In genomic region chr15:88802250-88802990, GRCh38 we compare ENCODE assay signal across 16 cellular contexts. TPM values are rescaled to one million over a fixed set of nuclear protein-coding genes. Genes with fewer than 3 reads are reported as not detected.
DNase-seq lines count a peak whose midpoint lies in the region; ATAC-seq and TF ChIP-seq lines count a peak whose summit lies in the region.
"Had no signal": no experiment of that assay in that cellular context is flagged by ENCODE, and none has a peak within 500 bp of the region (broad histone marks: within the 10 kb centered on the region; RNA-seq: fewer than 3 reads in every experiment).

No MANE protein-coding gene starts in this region.

- H3K4me3 ChIP-seq in AG09309 (ENCODE audit: control insufficient read depth, low read depth, low read length) = peak overlapping the region; percentile 23
- peak overlapping the region; percentile 64 for H3K4me3 ChIP-seq in HUES48 (ENCODE audit: low read depth, low read length)
- H3K4me3 ChIP-seq in ectodermal cell (ENCODE audit: insufficient read depth, low read depth, low read length) = peak overlapping the region; percentile 40
- H3K4me3 ChIP-seq in transverse colon = peak overlapping the region in 1 of 4 donors; percentile 18
- H3K4me3 ChIP-seq: SJCRH30 had no signal

- DNase-seq in AG09309 (ENCODE audit: low read depth) = no peak
- no peak for DNase-seq in ACHN
- no peak for DNase-seq in NOMO-1 treated with dmso at 0.1 percent for 144 hours (lab: John Stamatoyannopoulos, UW; ENCODE audit: unreplicated experiment)
- DNase-seq in transverse colon = no peak
- DNase-seq: activated CD4-positive, alpha-beta T cell treated with anti-CD3 and anti-CD28 coated beads for 48 hours; erythroblast; kidney; MV-4-11; occipital lobe; SJCRH30; stimulated activated CD4-positive, alpha-beta T cell treated with anti-CD3 and anti-CD28 coated beads, Interleukin-4, amount 100 ng/mL, for 1 hour had no signal

- no peak for TF ChIP-seq EP300 in transverse colon (IDR thresholded peaks at IDR 0.05; ENCODE audit: low read depth)

- TF ChIP-seq CTCF in AG09309 (IDR thresholded peaks at IDR 0.05; ENCODE audit: control insufficient read depth, insufficient read depth, low read depth, low read length, missing control alignments) (no peak), nephron (IDR thresholded peaks at IDR 0.05; ENCODE audit: unreplicated experiment in 3 of 3) (no peak), transverse colon (IDR thresholded peaks at IDR 0.05) (no peak)

- H3K4me1 Mint-ChIP-seq in nephron = peaks cover 5% of the 10 kb centered on the region

- WGBS in ectodermal cell, 2 experiments = 17 to 18% methylated on average over 20 of the region's 20 CpGs
- 22% methylated on average over 20 of the region's 20 CpGs; no CpG with 5 or more reads in 1 of the 2 donors for WGBS in transverse colon (ENCODE audit: low coverage in 1 of 2), 2 donors

- in situ Hi-C loops in ACHN (cut with HindIII; ENCODE audit: low pct_ligation_motif_present, low pct_unique_long_range_greater_than_20kb, low sequenced_read_pairs) (no loop called here), transverse colon (cut with MboI; ENCODE audit: low pct_ligation_motif_present in 1 of 4, low pct_unique_long_range_greater_than_20kb in 1 of 4, low sequenced_read_pairs in 3 of 4) (no loop called here)

- TF ChIP-seq POLR2A in transverse colon (IDR thresholded peaks at IDR 0.05) = no peak

- H3K9me3 ChIP-seq in HUES48 (ENCODE audit: control insufficient read depth, insufficient read depth, low read length) (no peaks in the 10 kb centered on the region), ectodermal cell (ENCODE audit: control insufficient read depth, low read length) (no peaks in the 10 kb centered on the region), transverse colon (no peaks in the 10 kb centered on the region)
- H3K9me3 ChIP-seq: SJCRH30 had no signal

- H3K27me3 Mint-ChIP-seq in nephron (ENCODE audit: low read depth) = peaks cover 94% of the 10 kb centered on the region

- H3K9me3 Mint-ChIP-seq in nephron = no peaks in the 10 kb centered on the region

- no peak overlapping the region for H3K9ac ChIP-seq in HUES48 (ENCODE audit: low read depth, low read length)

- H3K4me1 ChIP-seq in HUES48 (ENCODE audit: control insufficient read depth, insufficient read depth, low read length) = no peaks in the 10 kb centered on the region; the same call in 1 of the 2 replicates
- no peaks in the 10 kb centered on the region for H3K4me1 ChIP-seq in ectodermal cell (ENCODE audit: control insufficient read depth, insufficient read depth, low read length)
- peaks cover 0 to 3% (median 0%) of the 10 kb centered on the region in 4 donors for H3K4me1 ChIP-seq in transverse colon
- H3K4me1 ChIP-seq: SJCRH30 had no signal

- no peak overlapping the region for H3K27ac Mint-ChIP-seq in nephron

- ATAC-seq in GM21786 (IDR thresholded peaks at IDR 0.05; ENCODE audit: unreplicated experiment) = no peak

- peak overlapping the region; percentile 89 to 93 (median 93) for H3K4me3 Mint-ChIP-seq in nephron

- intact Hi-C loops in transverse colon (cut with DNase I; ENCODE audit: low total_unique reads) = no loop called here

- H3K27ac ChIP-seq in HUES48 (ENCODE audit: low read depth, low read length) (no peak overlapping the region), ectodermal cell (ENCODE audit: insufficient read depth, low read depth, low read length, poor library complexity, severe bottlenecking) (no peak overlapping the region), transverse colon (no peak overlapping the region)
- H3K27ac ChIP-seq: SJCRH30 had no signal

- H3K27me3 ChIP-seq in HUES48 (ENCODE audit: control insufficient read depth, insufficient read depth, low read length) (peaks cover 75% of the 10 kb centered on the region), ectodermal cell (ENCODE audit: control insufficient read depth, insufficient read depth, low read length, poor library complexity, severe bottlenecking) (peaks cover 74% of the 10 kb centered on the region), transverse colon (peaks cover 72% of the 10 kb centered on the region)
- H3K27me3 ChIP-seq: SJCRH30 had no signal

- no peaks in the 10 kb centered on the region for H3K36me3 Mint-ChIP-seq in nephron (ENCODE audit: low read depth)

- H3K36me3 ChIP-seq in HUES48 (ENCODE audit: control insufficient read depth, insufficient read depth, low read length) (no peaks in the 10 kb centered on the region), ectodermal cell (ENCODE audit: control insufficient read depth, insufficient read depth, low read length) (no peaks in the 10 kb centered on the region), transverse colon (no peaks in the 10 kb centered on the region)
- H3K36me3 ChIP-seq: SJCRH30 had no signal

RNA-seq across cellular contexts. Expression of gene ACAN, which starts 0.8 kb away (rescaled TPM):
- polyA plus RNA-seq in ectodermal cell (2013, experiment 1 of 4) = 0.41 TPM
- polyA plus RNA-seq in ectodermal cell (2013, experiment 2 of 4) = 0.28 TPM
- polyA plus RNA-seq in ectodermal cell (2013, experiment 3 of 4) = 0.48 TPM
- 0.49 TPM for polyA plus RNA-seq in ectodermal cell (2013, experiment 4 of 4)
- under 1 TPM in 1 of 4 donors, not detected in 3; 0.14 TPM for total RNA-seq in transverse colon
- total RNA-seq: NCI-H460, SJCRH30 had no signal
